In the genomic region with DNA sequence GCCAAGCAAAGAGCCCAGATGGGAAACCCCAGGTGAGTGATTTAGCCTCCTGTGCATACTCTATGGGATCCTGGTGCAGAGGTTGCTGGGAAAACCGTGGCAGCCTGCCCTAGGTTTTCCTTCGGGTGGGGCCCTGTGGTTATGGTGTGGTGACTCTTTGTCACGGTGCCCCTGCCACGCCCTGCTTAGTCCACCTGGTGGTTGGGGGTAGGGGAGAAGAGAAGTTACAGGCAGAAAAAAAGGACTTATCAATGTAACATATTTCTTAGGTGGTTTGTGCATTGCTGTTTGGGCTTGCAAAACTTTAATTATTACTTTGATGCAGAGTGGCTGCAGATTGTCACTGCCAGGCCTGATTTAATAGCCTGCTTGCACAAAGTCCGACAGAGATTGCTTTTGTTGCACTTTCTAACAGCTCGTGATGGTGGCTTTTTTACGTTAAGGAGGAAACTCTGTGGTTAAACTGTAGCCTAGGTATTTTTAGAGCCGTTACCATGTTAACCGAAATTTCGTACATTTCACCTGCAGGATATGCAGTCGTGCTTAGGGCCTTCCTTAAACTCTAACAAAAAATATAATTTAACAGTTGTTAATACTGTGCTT, we compare ENCODE assay signal across 1 cellular context.
TF ChIP-seq lines count a peak whose summit lies in the region.

No MANE protein-coding gene starts in this region.

TF ChIP-seq in GM12878, 131 proteins besides CTCF, POLR2A, EP300 and RAD21 (continued from another document and continues in another):
- peak; percentile 91 for TF ChIP-seq ATF2 (IDR thresholded peaks at IDR 0.05; ENCODE audit: low read length)
- no peak for TF ChIP-seq ZZZ3 (IDR thresholded peaks at IDR 0.05; ENCODE audit: control insufficient read depth, insufficient read length, low read depth)
- TF ChIP-seq SMAD5 (IDR thresholded peaks at IDR 0.05; ENCODE audit: low read depth) = 0 out of 2 replicates have a peak, but pooled peaks have one; percentile 36
- no peak for TF ChIP-seq TAF1 (IDR thresholded peaks at IDR 0.05; ENCODE audit: borderline replicate concordance, low read depth, low read length)
- TF ChIP-seq BMI1 (IDR thresholded peaks at IDR 0.05; ENCODE audit: borderline replicate concordance) = 0 out of 2 replicates have a peak, but pooled peaks have one; percentile 71
- no peak for TF ChIP-seq FOS (IDR thresholded peaks at IDR 0.05; ENCODE audit: borderline replicate concordance, extremely low read depth, insufficient read length)
- TF ChIP-seq JUNB (IDR thresholded peaks at IDR 0.05) = peak; percentile 37; the same call in 1 of the 2 replicates
- TF ChIP-seq SMC3 (IDR thresholded peaks at IDR 0.05; ENCODE audit: borderline replicate concordance, low read length) = peak; percentile 10; the same call in 1 of the 2 replicates
- TF ChIP-seq SIX5 (IDR thresholded peaks at IDR 0.05; ENCODE audit: low read depth, low read length, severe bottlenecking) = no peak
- TF ChIP-seq ATF7 (IDR thresholded peaks at IDR 0.05; ENCODE audit: low read depth) = peak; percentile 74
- TF ChIP-seq E2F4 (IDR thresholded peaks at IDR 0.05; ENCODE audit: low read depth, low read length) = no peak
- peak; percentile 54; the same call in 1 of the 2 replicates for TF ChIP-seq CHD2 (IDR thresholded peaks at IDR 0.05; ENCODE audit: borderline replicate concordance, low read depth, low read length)
- TF ChIP-seq SP1 (IDR thresholded peaks at IDR 0.05; ENCODE audit: low read depth, low read length) = peak; percentile 68
- peak; percentile 95 for TF ChIP-seq TCF12 (IDR thresholded peaks at IDR 0.05; ENCODE audit: low read depth, low read length)
- no peak for TF ChIP-seq ZBTB11 (CRISPR knock-in tag; IDR thresholded peaks at IDR 0.05)
- TF ChIP-seq ZBTB4 (CRISPR knock-in tag; IDR thresholded peaks at IDR 0.05) = no peak
- no peak for TF ChIP-seq NR2C2 (IDR thresholded peaks at IDR 0.05; ENCODE audit: borderline replicate concordance, control insufficient read depth, insufficient read length, low read depth)
- peak; percentile 46; the same call in 1 of the 2 replicates for TF ChIP-seq TCF7 (IDR thresholded peaks at IDR 0.05; ENCODE audit: borderline replicate concordance)
- TF ChIP-seq, protein P1, sequence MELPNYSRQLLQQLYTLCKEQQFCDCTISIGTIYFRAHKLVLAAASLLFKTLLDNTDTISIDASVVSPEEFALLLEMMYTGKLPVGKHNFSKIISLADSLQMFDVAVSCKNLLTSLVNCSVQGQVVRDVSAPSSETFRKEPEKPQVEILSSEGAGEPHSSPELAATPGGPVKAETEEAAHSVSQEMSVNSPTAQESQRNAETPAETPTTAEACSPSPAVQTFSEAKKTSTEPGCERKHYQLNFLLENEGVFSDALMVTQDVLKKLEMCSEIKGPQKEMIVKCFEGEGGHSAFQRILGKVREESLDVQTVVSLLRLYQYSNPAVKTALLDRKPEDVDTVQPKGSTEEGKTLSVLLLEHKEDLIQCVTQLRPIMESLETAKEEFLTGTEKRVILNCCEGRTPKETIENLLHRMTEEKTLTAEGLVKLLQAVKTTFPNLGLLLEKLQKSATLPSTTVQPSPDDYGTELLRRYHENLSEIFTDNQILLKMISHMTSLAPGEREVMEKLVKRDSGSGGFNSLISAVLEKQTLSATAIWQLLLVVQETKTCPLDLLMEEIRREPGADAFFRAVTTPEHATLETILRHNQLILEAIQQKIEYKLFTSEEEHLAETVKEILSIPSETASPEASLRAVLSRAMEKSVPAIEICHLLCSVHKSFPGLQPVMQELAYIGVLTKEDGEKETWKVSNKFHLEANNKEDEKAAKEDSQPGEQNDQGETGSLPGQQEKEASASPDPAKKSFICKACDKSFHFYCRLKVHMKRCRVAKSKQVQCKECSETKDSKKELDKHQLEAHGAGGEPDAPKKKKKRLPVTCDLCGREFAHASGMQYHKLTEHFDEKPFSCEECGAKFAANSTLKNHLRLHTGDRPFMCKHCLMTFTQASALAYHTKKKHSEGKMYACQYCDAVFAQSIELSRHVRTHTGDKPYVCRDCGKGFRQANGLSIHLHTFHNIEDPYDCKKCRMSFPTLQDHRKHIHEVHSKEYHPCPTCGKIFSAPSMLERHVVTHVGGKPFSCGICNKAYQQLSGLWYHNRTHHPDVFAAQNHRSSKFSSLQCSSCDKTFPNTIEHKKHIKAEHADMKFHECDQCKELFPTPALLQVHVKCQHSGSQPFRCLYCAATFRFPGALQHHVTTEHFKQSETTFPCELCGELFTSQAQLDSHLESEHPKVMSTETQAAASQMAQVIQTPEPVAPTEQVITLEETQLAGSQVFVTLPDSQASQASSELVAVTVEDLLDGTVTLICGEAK (IDR thresholded peaks at IDR 0.05; ENCODE audit: borderline replicate concordance) = peak; percentile 62; the same call in 1 of the 2 replicates
- TF ChIP-seq CBFB (IDR thresholded peaks at IDR 0.05; ENCODE audit: low read depth) = peak; percentile 98
- TF ChIP-seq CREB1 (IDR thresholded peaks at IDR 0.05; ENCODE audit: low read depth) = peak; percentile 59
- peak; percentile 99 for TF ChIP-seq ASH2L (IDR thresholded peaks at IDR 0.05; ENCODE audit: borderline replicate concordance, low read depth)
- TF ChIP-seq NBN (IDR thresholded peaks at IDR 0.05) = peak; percentile 76; the same call in 1 of the 2 replicates
- TF ChIP-seq, protein P2, sequence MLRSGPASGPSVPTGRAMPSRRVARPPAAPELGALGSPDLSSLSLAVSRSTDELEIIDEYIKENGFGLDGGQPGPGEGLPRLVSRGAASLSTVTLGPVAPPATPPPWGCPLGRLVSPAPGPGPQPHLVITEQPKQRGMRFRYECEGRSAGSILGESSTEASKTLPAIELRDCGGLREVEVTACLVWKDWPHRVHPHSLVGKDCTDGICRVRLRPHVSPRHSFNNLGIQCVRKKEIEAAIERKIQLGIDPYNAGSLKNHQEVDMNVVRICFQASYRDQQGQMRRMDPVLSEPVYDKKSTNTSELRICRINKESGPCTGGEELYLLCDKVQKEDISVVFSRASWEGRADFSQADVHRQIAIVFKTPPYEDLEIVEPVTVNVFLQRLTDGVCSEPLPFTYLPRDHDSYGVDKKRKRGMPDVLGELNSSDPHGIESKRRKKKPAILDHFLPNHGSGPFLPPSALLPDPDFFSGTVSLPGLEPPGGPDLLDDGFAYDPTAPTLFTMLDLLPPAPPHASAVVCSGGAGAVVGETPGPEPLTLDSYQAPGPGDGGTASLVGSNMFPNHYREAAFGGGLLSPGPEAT (IDR thresholded peaks at IDR 0.05; ENCODE audit: low read depth) = peak; percentile 85
- peak; percentile 33 for TF ChIP-seq PML (IDR thresholded peaks at IDR 0.05; ENCODE audit: low read length)
- TF ChIP-seq BHLHE40 (IDR thresholded peaks at IDR 0.05; ENCODE audit: borderline replicate concordance in 1 of 2, low read depth in 2 of 2, low read length in 1 of 2) = peak; percentile 92 to 94
- peak; percentile 87 for TF ChIP-seq GATAD2B (conservative IDR thresholded peaks at IDR 0.05; ENCODE audit: low read depth)
- TF ChIP-seq ZNF687 (IDR thresholded peaks at IDR 0.05) = peak; percentile 93
- TF ChIP-seq PAX8 (IDR thresholded peaks at IDR 0.05) = no peak
- peak in 1 of 2 experiments; percentile 80; a peak in 2 of 4 replicates for TF ChIP-seq ETV6 (conservative IDR thresholded peaks at IDR 0.05 in 1 of 2, IDR thresholded peaks at IDR 0.05 in 1 of 2; ENCODE audit: borderline replicate concordance in 1 of 2, low read depth in 1 of 2)
- TF ChIP-seq SUZ12 (IDR thresholded peaks at IDR 0.05; ENCODE audit: unreplicated experiment) = no peak
- TF ChIP-seq MTA3 (IDR thresholded peaks at IDR 0.05; ENCODE audit: borderline replicate concordance, low read length) = peak; percentile 56; the same call in 1 of the 2 replicates
- TF ChIP-seq CREM (IDR thresholded peaks at IDR 0.05; ENCODE audit: low read depth) = peak; percentile 89
- TF ChIP-seq EZH2 (IDR thresholded peaks at IDR 0.05; ENCODE audit: borderline replicate concordance, control insufficient read depth, low read depth, low read length) = 0 out of 2 replicates have a peak, but pooled peaks have one; percentile 11
- peak; percentile 95 to 96 for TF ChIP-seq IKZF2 (IDR thresholded peaks at IDR 0.05)
- TF ChIP-seq ZNF384 (IDR thresholded peaks at IDR 0.05; ENCODE audit: borderline replicate concordance, low read depth, low read length) = peak; percentile 20; the same call in 1 of the 2 replicates
